9 cellular contexts compared by ENCODE assay signal in the genomic region with DNA sequence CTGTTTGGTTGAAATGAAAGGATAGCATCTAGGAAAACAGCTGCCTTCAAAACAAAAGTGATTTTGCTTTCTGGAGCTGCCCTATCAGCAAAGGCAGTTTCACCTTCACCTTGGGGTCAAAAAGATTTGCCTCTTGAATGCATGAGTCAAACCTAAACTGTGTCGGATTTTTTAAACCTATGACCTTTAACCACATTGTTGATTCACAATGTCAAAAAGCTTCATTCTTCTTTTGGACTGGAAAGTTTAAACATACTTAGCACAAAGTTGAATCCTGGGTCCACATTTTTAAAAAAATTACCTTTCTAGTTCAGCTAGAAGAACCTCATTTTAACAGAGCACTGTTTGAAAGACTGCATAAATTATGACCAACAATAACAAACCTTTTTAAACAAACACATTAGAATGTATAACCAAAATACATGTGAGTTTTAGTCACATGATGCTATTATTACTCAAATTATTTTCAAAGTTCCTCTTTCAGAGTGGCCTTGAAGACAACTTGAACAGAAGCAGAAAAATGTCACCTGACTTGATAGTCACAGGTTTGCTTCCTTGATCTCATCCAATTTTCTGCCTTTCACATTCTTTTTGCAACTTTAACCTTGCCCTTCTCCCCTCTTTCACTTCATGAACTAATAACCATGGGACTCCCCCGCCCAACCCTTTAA.
DNase-seq lines count a peak whose midpoint lies in the region; ATAC-seq and TF ChIP-seq lines count a peak whose summit lies in the region.
"Had no signal": no experiment of that assay in that cellular context is flagged by ENCODE, and none has a peak within 500 bp of the region (broad histone marks: within the 10 kb centered on the region; RNA-seq: fewer than 3 reads in every experiment).

No MANE protein-coding gene starts in this region.

- peak overlapping the region; percentile 42 for H3K27ac Mint-ChIP-seq in dendritic cell treated with granulocyte-macrophage colony-stimulating factor and Interleukin-4, amounts not matched to agents 40 ng/mL and 50 ng/mL, for 4 days

- no peaks in the 10 kb centered on the region for H3K27me3 Mint-ChIP-seq in dendritic cell treated with granulocyte-macrophage colony-stimulating factor and Interleukin-4, amounts not matched to agents 40 ng/mL and 50 ng/mL, for 4 days

- ATAC-seq in GM18499 (IDR thresholded peaks at IDR 0.05; ENCODE audit: insufficient read depth, unreplicated experiment): peak; percentile 50
- ATAC-seq in HG03175 (IDR thresholded peaks at IDR 0.05; ENCODE audit: unreplicated experiment): peak; percentile 71
- ATAC-seq in left lobe of liver: no peak

- DNase-seq in GM20000 (ENCODE audit: low spot score) (peak; percentile 69), amniotic stem cell (lab: John Stamatoyannopoulos, UW) (no peak), GM03348 (ENCODE audit: low spot score) (no peak), left lobe of liver (ENCODE audit: low spot score) (no peak), T-helper 9 cell (no peak)
- DNase-seq: GOT3 had no signal

- H3K9me3 Mint-ChIP-seq in dendritic cell treated with granulocyte-macrophage colony-stimulating factor and Interleukin-4, amounts not matched to agents 40 ng/mL and 50 ng/mL, for 4 days: peaks cover 23% of the 10 kb centered on the region

- no peak overlapping the region for H3K4me3 Mint-ChIP-seq in dendritic cell treated with granulocyte-macrophage colony-stimulating factor and Interleukin-4, amounts not matched to agents 40 ng/mL and 50 ng/mL, for 4 days

- H3K4me1 Mint-ChIP-seq in dendritic cell treated with granulocyte-macrophage colony-stimulating factor and Interleukin-4, amounts not matched to agents 40 ng/mL and 50 ng/mL, for 4 days (ENCODE audit: low read depth): peaks cover 54% of the 10 kb centered on the region

- intact Hi-C loops in dendritic cell treated with granulocyte-macrophage colony-stimulating factor and Interleukin-4, amounts not matched to agents 40 ng/mL and 50 ng/mL, for 4 days (cut with micrococcal nuclease): no loop called here

- H3K36me3 Mint-ChIP-seq in dendritic cell treated with granulocyte-macrophage colony-stimulating factor and Interleukin-4, amounts not matched to agents 40 ng/mL and 50 ng/mL, for 4 days (ENCODE audit: low read depth): peaks cover 7% of the 10 kb centered on the region

- no peak for TF ChIP-seq CTCF in GM20000 (IDR thresholded peaks at IDR 0.05; ENCODE audit: extremely low read depth, missing control alignments)
